Comparison of ENCODE assay signal across 21 cellular contexts in the genomic region with DNA sequence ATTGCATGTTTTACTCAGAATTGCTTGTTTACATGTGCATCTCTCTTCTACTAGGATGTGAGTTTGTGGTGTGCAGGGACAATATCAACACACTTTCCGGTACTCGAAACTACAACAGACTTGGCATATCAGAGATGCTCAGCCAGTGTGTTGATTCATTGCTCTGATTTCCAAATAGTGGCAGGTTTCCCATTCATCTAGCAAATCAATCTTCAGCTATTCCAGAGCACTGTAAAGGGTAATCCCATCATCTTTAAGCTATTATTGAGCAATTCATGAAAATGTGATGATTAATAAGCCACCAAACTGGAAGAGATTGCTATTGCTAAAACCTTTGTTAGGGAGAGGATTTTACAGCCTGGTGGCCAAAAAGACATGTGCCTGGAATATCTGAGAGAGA.
"Had no signal": no experiment of that assay in that cellular context is flagged by ENCODE, and none has a peak within 500 bp of the region (broad histone marks: within the 10 kb centered on the region; RNA-seq: fewer than 3 reads in every experiment).

No MANE protein-coding gene starts in this region.

- H3K27ac Mint-ChIP-seq: activated naive CD8-positive, alpha-beta T cell treated with anti-CD3 and anti-CD28 coated beads for 36 hours; activated T-cell treated with anti-CD3 and anti-CD28 coated beads, Interleukin-2, amount 50 U/mL, for 24 hours; naive thymus-derived CD4-positive, alpha-beta T cell; stimulated activated naive B cell treated with anti-CD40 and anti-IgM and Interleukin-4, amounts not matched to agents 10 μg/mL and 1 μg/mL and 100 μg/mL, for 72 hours; WTC11 had no signal

- H3K9me3 ChIP-seq: colonic mucosa, lower lobe of right lung, sigmoid colon, testis, uterus had no signal

- H3K27me3 ChIP-seq: colonic mucosa, sigmoid colon, testis, uterus had no signal

- ATAC-seq: lower lobe of right lung; naive thymus-derived CD4-positive, alpha-beta T cell; stimulated activated naive B cell treated with anti-CD40 and anti-IgM and Interleukin-4, amounts not matched to agents 10 μg/mL and 1 μg/mL and 100 μg/mL, for 72 hours; WTC11 had no signal

- DNase-seq: activated CD8-positive, alpha-beta memory T cell treated with anti-CD3 and anti-CD28 coated beads, Interleukin-2, amount 50 U/mL, for 4 hours; activated naive CD4-positive, alpha-beta T cell treated with Interleukin-2 at 50 U/mL for 16 hours; activated naive CD8-positive, alpha-beta T cell treated with anti-CD3 and anti-CD28 coated beads for 36 hours; activated T-cell treated with anti-CD3 and anti-CD28 coated beads, Interleukin-2, amount 50 U/mL, for 24 hours; colonic mucosa; dorsolateral prefrontal cortex; kidney; lower lobe of right lung; naive thymus-derived CD4-positive, alpha-beta T cell; occipital lobe; posterior cingulate gyrus; sigmoid colon; stimulated activated CD4-positive, alpha-beta T cell treated with anti-CD3 and anti-CD28 coated beads, Interleukin-2, amount 100 ng/mL, for 48 hours; stimulated activated CD8-positive, alpha-beta memory T cell treated with anti-CD3 and anti-CD28 coated beads, Interleukin-4, amount 100 ng/mL, for 48 hours; stimulated activated naive B cell treated with anti-CD40 and anti-IgM and Interleukin-4, amounts not matched to agents 10 μg/mL and 1 μg/mL and 100 μg/mL, for 72 hours; T1000; testis; trophoblast cell; uterus had no signal

- H3K27ac ChIP-seq: colonic mucosa, dorsolateral prefrontal cortex, lower lobe of right lung, sigmoid colon, testis, uterus had no signal

- H3K36me3 ChIP-seq: colonic mucosa, lower lobe of right lung, sigmoid colon, uterus had no signal

- H3K36me3 Mint-ChIP-seq: activated naive CD8-positive, alpha-beta T cell treated with anti-CD3 and anti-CD28 coated beads for 36 hours had no signal

- H3K4me1 Mint-ChIP-seq: neural crest cell had no signal

- H3K27me3 Mint-ChIP-seq: stimulated activated naive B cell treated with anti-CD40 and anti-IgM and Interleukin-4, amounts not matched to agents 10 μg/mL and 1 μg/mL and 100 μg/mL, for 72 hours had no signal

- H3K4me1 ChIP-seq: colonic mucosa, lower lobe of right lung, sigmoid colon, testis, uterus had no signal

- H3K4me3 ChIP-seq: colonic mucosa, dorsolateral prefrontal cortex, lower lobe of right lung, sigmoid colon, testis, uterus had no signal

- H3K4me3 Mint-ChIP-seq: activated naive CD8-positive, alpha-beta T cell treated with anti-CD3 and anti-CD28 coated beads for 36 hours; activated T-cell treated with anti-CD3 and anti-CD28 coated beads, Interleukin-2, amount 50 U/mL, for 24 hours; naive thymus-derived CD4-positive, alpha-beta T cell; neural crest cell; stimulated activated naive B cell treated with anti-CD40 and anti-IgM and Interleukin-4, amounts not matched to agents 10 μg/mL and 1 μg/mL and 100 μg/mL, for 72 hours; WTC11 had no signal
